ENCODE assay signal across 7 cellular contexts in genomic region chr11:38043060-38043459, GRCh38.
"Had no signal": no experiment of that assay in that cellular context is flagged by ENCODE, and none has a peak within 500 bp of the region (broad histone marks: within the 10 kb centered on the region; RNA-seq: fewer than 3 reads in every experiment).

No MANE protein-coding gene starts in this region.

- H3K27ac ChIP-seq: GM23248 had no signal

- H3K36me3 ChIP-seq: HAP-1 had no signal

- DNase-seq: GM23248, GOT3, H7, KG1 had no signal

- ATAC-seq: HCT116 had no signal

- H3K9me3 ChIP-seq: HAP-1 had no signal

- H3K9ac ChIP-seq: GM23248 had no signal

- H3K4me3 ChIP-seq: GM23248, HAP-1 had no signal

- H2AFZ ChIP-seq: GM23248 had no signal

- H3K4me1 ChIP-seq: HAP-1 had no signal

- FAIRE-seq: HTR-8/SVneo had no signal
